ENCODE assay signal across 11 cellular contexts in the genomic region with DNA sequence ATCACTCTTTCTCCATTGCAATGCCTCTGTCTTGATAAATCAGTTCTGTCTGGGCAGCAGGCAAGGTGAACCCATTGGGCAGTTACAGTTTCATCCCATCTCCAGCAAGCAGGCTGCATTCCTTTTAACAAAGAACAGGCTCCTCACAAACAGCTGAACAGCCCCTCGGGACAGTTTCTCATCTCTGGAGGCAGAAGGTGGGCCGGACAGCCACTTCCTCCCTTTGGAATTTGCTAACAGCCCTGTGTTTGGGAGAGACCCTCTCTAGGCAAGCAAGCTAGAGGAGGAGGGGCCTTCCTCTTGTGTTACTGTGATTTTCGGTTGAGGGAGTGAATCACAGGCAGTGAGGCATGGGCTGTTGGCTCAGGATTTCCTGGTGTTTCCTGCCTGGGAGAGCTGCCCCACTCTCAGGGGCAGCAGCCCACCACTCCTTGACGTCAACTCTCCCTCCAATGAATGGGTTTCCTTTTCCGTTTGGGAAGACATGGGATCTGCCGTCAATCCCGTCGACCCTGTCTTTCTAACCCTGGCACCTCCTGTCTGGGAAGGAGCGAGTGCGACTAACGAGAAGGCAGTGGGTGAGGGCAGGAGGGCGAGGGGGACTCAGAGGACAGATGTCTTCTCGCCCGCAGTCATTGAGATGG. TPM values are rescaled to one million over a fixed set of nuclear protein-coding genes. Genes with fewer than 3 reads are reported as not detected.
DNase-seq lines count a peak whose midpoint lies in the region; ATAC-seq and TF ChIP-seq lines count a peak whose summit lies in the region.
"Had no signal": no experiment of that assay in that cellular context is flagged by ENCODE, and none has a peak within 500 bp of the region (broad histone marks: within the 10 kb centered on the region; RNA-seq: fewer than 3 reads in every experiment).

No MANE protein-coding gene starts in this region.

- peaks cover 1% of the 10 kb centered on the region for H3K27me3 Mint-ChIP-seq in dendritic cell treated with granulocyte-macrophage colony-stimulating factor and Interleukin-4, amounts not matched to agents 40 ng/mL and 50 ng/mL, for 4 days
- H3K27me3 Mint-ChIP-seq: activated naive CD4-positive, alpha-beta T cell treated with anti-CD3 and anti-CD28 coated beads, Interleukin-2, amount 50 U/mL, for 24 hours had no signal

- TF ChIP-seq POLR2A in right lobe of liver (IDR thresholded peaks at IDR 0.05) (no peak), thyroid gland (IDR thresholded peaks at IDR 0.05) (no peak)

- peaks cover 8% of the 10 kb centered on the region for H3K36me3 Mint-ChIP-seq in dendritic cell treated with granulocyte-macrophage colony-stimulating factor and Interleukin-4, amounts not matched to agents 40 ng/mL and 50 ng/mL, for 4 days (ENCODE audit: low read depth)
- H3K36me3 Mint-ChIP-seq: memory B cell had no signal

- intact Hi-C loops in dendritic cell treated with granulocyte-macrophage colony-stimulating factor and Interleukin-4, amounts not matched to agents 40 ng/mL and 50 ng/mL, for 4 days (cut with micrococcal nuclease) = no loop called here
- intact Hi-C loops in right lobe of liver (cut with DNase I) = no loop called here
- intact Hi-C loops in thyroid gland (cut with DNase I) = no loop called here

- peaks cover 49% of the 10 kb centered on the region for H3K4me1 Mint-ChIP-seq in dendritic cell treated with granulocyte-macrophage colony-stimulating factor and Interleukin-4, amounts not matched to agents 40 ng/mL and 50 ng/mL, for 4 days (ENCODE audit: low read depth)

- no peak for TF ChIP-seq CTCF in right lobe of liver (IDR thresholded peaks at IDR 0.05)
- TF ChIP-seq CTCF in thyroid gland (IDR thresholded peaks at IDR 0.05) = no peak

- no peak overlapping the region for H3K4me3 ChIP-seq in right lobe of liver
- H3K4me3 ChIP-seq in thyroid gland (replicated peaks in 1 of 3) = no peak overlapping the region

- H3K27me3 ChIP-seq in right lobe of liver (no peaks in the 10 kb centered on the region), thyroid gland (no peaks in the 10 kb centered on the region)

- 34% methylated on average over 4 of the region's 14 CpGs for WGBS in right lobe of liver (ENCODE audit: insufficient coverage, low coverage, low lambda C conversion rate, missing lambda C conversion rate)
- WGBS in thyroid gland, 2 donors = 38 to 53% methylated on average over 14 of the region's 14 CpGs

- H3K9me3 Mint-ChIP-seq in dendritic cell treated with granulocyte-macrophage colony-stimulating factor and Interleukin-4, amounts not matched to agents 40 ng/mL and 50 ng/mL, for 4 days = no peaks in the 10 kb centered on the region
- H3K9me3 Mint-ChIP-seq: activated naive CD4-positive, alpha-beta T cell treated with anti-CD3 and anti-CD28 coated beads, Interleukin-2, amount 50 U/mL, for 24 hours; memory B cell had no signal

- H3K27ac Mint-ChIP-seq in dendritic cell treated with granulocyte-macrophage colony-stimulating factor and Interleukin-4, amounts not matched to agents 40 ng/mL and 50 ng/mL, for 4 days = peak overlapping the region; percentile 79
- H3K27ac Mint-ChIP-seq: activated naive CD4-positive, alpha-beta T cell treated with anti-CD3 and anti-CD28 coated beads, Interleukin-2, amount 50 U/mL, for 24 hours; memory B cell had no signal

- H3K36me3 ChIP-seq in right lobe of liver = no peaks in the 10 kb centered on the region
- no peaks in the 10 kb centered on the region for H3K36me3 ChIP-seq in thyroid gland

- H3K4me1 ChIP-seq in right lobe of liver (peaks cover 0 to 25% (median 7%) of the 10 kb centered on the region in 4 donors), thyroid gland (peaks cover 8 to 34% of the 10 kb centered on the region in 2 donors)

- H3K9me3 ChIP-seq in right lobe of liver = no peaks in the 10 kb centered on the region
- H3K9me3 ChIP-seq in thyroid gland = no peaks in the 10 kb centered on the region

- ATAC-seq in right lobe of liver = peak in 3 of 4 donors; percentile 13 to 48 (median 44)
- ATAC-seq in GM18511 (IDR thresholded peaks at IDR 0.05; ENCODE audit: unreplicated experiment) = no peak

- no peak overlapping the region for H3K4me3 Mint-ChIP-seq in dendritic cell treated with granulocyte-macrophage colony-stimulating factor and Interleukin-4, amounts not matched to agents 40 ng/mL and 50 ng/mL, for 4 days
- H3K4me3 Mint-ChIP-seq: activated naive CD4-positive, alpha-beta T cell treated with anti-CD3 and anti-CD28 coated beads, Interleukin-2, amount 50 U/mL, for 24 hours; memory B cell had no signal

- peak overlapping the region in 2 of 3 donors; percentile 33 to 51 for H3K27ac ChIP-seq in right lobe of liver
- H3K27ac ChIP-seq in thyroid gland = peak overlapping the region in 2 of 3 donors; percentile 59 to 70

- DNase-seq in NCI-H226 = peak; percentile 60
- no peak for DNase-seq in right lobe of liver
- DNase-seq in thyroid gland = no peak
- DNase-seq in NCI-H82 treated with DMSO at 0.1 percent for 48 hours (lab: John Stamatoyannopoulos, UW; ENCODE audit: unreplicated experiment) = no peak
- no peak for DNase-seq in activated CD4-positive, alpha-beta T cell treated with anti-CD3 and anti-CD28 coated beads, Interleukin-2, amount 50 U/mL, for 1 hour
- DNase-seq: NCI-H1417, T-helper 2 cell had no signal

RNA-seq across cellular contexts. Expression of gene PGS1, which starts 3.7 kb away (rescaled TPM):
- total RNA-seq in right lobe of liver (10 to 100 TPM in 5 of 6 experiments, 1 to 10 TPM in 1; 8.8 to 17.5 (median 13.4) TPM), thyroid gland (10 to 100 TPM; 41.2 to 87.2 (median 69.1) TPM)

RNA-seq across cellular contexts. Expression of gene SOCS3, which starts 14.9 kb away (rescaled TPM):
- total RNA-seq in right lobe of liver (10 to 100 TPM in 4 of 6 experiments, 1 to 10 TPM in 2; 1.2 to 87.3 (median 24.1) TPM), thyroid gland (100 to 1,000 TPM in 1 of 4 donors, 10 to 100 TPM in 2, 1 to 10 TPM in 1; 9.2 to 110 (median 33.3) TPM)
